Comparison of ENCODE assay signal across 12 cellular contexts in the genomic region with DNA sequence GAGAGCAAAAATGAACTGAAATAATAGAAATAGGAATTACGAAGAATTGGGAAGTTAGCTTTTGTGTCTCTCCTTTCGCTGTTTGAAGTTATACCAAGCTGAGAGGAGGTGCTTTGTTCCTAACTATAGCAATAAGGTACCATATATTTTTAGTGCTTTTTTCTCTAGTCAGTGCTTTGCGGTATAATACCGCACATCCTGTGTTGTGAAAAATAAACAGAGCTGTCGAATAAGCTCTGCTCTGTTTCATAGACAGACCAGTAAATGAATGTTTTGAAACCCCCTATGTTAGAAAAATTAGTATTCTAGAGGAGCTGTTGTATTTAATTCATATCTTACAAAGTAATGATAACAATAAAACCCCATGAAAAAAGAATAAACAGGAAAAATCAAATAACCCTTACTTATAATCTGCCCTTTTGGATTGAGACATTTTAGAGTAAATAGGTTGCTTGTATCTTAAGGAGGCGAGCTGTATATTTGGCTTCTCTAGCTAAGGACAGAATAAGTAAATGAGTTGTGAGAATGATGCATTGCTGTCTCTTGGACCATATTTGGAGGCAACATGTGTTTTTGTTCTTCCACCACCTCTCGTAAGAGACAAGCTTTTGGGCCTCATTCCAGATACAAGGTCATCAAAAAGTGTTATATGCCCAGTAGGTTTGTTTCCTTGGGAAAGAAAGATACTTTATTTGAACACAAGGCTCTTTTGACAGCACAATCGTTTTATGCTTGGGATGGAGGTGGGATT.
DNase-seq lines count a peak whose midpoint lies in the region; ATAC-seq and TF ChIP-seq lines count a peak whose summit lies in the region.
"Had no signal": no experiment of that assay in that cellular context is flagged by ENCODE, and none has a peak within 500 bp of the region (broad histone marks: within the 10 kb centered on the region; RNA-seq: fewer than 3 reads in every experiment).

No MANE protein-coding gene starts in this region.

- H3K4me1 Mint-ChIP-seq in activated naive CD4-positive, alpha-beta T cell treated with anti-CD3 and anti-CD28 coated beads, Interleukin-2, amount 10 ng/mL, durations not matched to agents 7 days and 5 days, result peaks cover 65% of the 10 kb centered on the region
- peaks cover 60% of the 10 kb centered on the region for H3K4me1 Mint-ChIP-seq in activated CD4-positive, alpha-beta memory T cell treated with anti-CD3 and anti-CD28 coated beads, Interleukin-2, amount 10 ng/mL, durations not matched to agents 7 days and 5 days
- peaks cover 57% of the 10 kb centered on the region for H3K4me1 Mint-ChIP-seq in glutamatergic neuron (ENCODE audit: low read depth, unreplicated experiment)

- H3K27me3 Mint-ChIP-seq in activated naive CD4-positive, alpha-beta T cell treated with anti-CD3 and anti-CD28 coated beads, Interleukin-2, amount 10 ng/mL, durations not matched to agents 7 days and 5 days, result no peaks in the 10 kb centered on the region
- no peaks in the 10 kb centered on the region for H3K27me3 Mint-ChIP-seq in activated CD4-positive, alpha-beta memory T cell treated with anti-CD3 and anti-CD28 coated beads, Interleukin-2, amount 10 ng/mL, durations not matched to agents 7 days and 5 days
- peaks cover 12% of the 10 kb centered on the region for H3K27me3 Mint-ChIP-seq in glutamatergic neuron (ENCODE audit: unreplicated experiment)

- peak overlapping the region; percentile 62 for H3K27ac ChIP-seq in temporal lobe (ENCODE audit: low read depth, low read length)
- H3K27ac ChIP-seq: KMS-11 had no signal

- ATAC-seq in HG02571 (IDR thresholded peaks at IDR 0.05; ENCODE audit: unreplicated experiment), result no peak

- CTCF ChIA-PET in activated naive CD4-positive, alpha-beta T cell treated with anti-CD3 and anti-CD28 coated beads, Interleukin-2, amount 10 ng/mL, durations not matched to agents 7 days and 5 days (lab: Charles Lee), result interaction anchor here (0.8 to 2.2 kb wide), 10 partner anchors 9 to 486 kb away, joined by 3 to 13 read pairs (median 3); no protein-coding TSS in a partner anchor
- CTCF ChIA-PET in activated CD4-positive, alpha-beta memory T cell treated with anti-CD3 and anti-CD28 coated beads, Interleukin-2, amount 10 ng/mL, durations not matched to agents 7 days and 5 days (lab: Charles Lee), result interaction anchor here (1.1 to 1.9 kb wide), 6 partner anchors 12 to 486 kb away, joined by 3 to 10 read pairs (median 4); no protein-coding TSS in a partner anchor

- H3K4me3 Mint-ChIP-seq in activated naive CD4-positive, alpha-beta T cell treated with anti-CD3 and anti-CD28 coated beads, Interleukin-2, amount 10 ng/mL, durations not matched to agents 7 days and 5 days, result peak overlapping the region; percentile 9
- no peak overlapping the region for H3K4me3 Mint-ChIP-seq in activated CD4-positive, alpha-beta memory T cell treated with anti-CD3 and anti-CD28 coated beads, Interleukin-2, amount 10 ng/mL, durations not matched to agents 7 days and 5 days
- peak overlapping the region; percentile 30 for H3K4me3 Mint-ChIP-seq in glutamatergic neuron (ENCODE audit: unreplicated experiment)

- DNase-seq in activated naive CD4-positive, alpha-beta T cell treated with anti-CD3 and anti-CD28 coated beads, Interleukin-2, amount 10 ng/mL, durations not matched to agents 7 days and 5 days, result peak; percentile 33
- DNase-seq in activated naive CD4-positive, alpha-beta T cell treated with anti-CD3 and anti-CD28 coated beads, Interleukin-2, amount 50 U/mL, for 16 hours, result no peak
- no peak for DNase-seq in activated CD4-positive, alpha-beta memory T cell treated with anti-CD3 and anti-CD28 coated beads, Interleukin-2, amount 10 ng/mL, durations not matched to agents 7 days and 5 days
- DNase-seq in glutamatergic neuron, result no peak
- no peak for DNase-seq in posterior vena cava (ENCODE audit: low spot score)
- DNase-seq in mesenteric fat pad (ENCODE audit: low spot score), result no peak
- DNase-seq: AML-193, NCI-H526 treated with DMSO at 0.1 percent for 48 hours, retina had no signal

- H3K27ac Mint-ChIP-seq in activated naive CD4-positive, alpha-beta T cell treated with anti-CD3 and anti-CD28 coated beads, Interleukin-2, amount 10 ng/mL, durations not matched to agents 7 days and 5 days, result peak overlapping the region; percentile 85
- H3K27ac Mint-ChIP-seq in activated CD4-positive, alpha-beta memory T cell treated with anti-CD3 and anti-CD28 coated beads, Interleukin-2, amount 10 ng/mL, durations not matched to agents 7 days and 5 days, result peak overlapping the region; percentile 41
- H3K27ac Mint-ChIP-seq in glutamatergic neuron (ENCODE audit: unreplicated experiment), result peak overlapping the region; percentile 64

- TF ChIP-seq CTCF in glutamatergic neuron (IDR thresholded peaks at IDR 0.05; ENCODE audit: partially characterized antibody, unreplicated experiment), result no peak

- intact Hi-C loops in posterior vena cava (cut with DNase I), result no loop called here

- no peaks in the 10 kb centered on the region for H3K9me3 Mint-ChIP-seq in activated naive CD4-positive, alpha-beta T cell treated with anti-CD3 and anti-CD28 coated beads, Interleukin-2, amount 10 ng/mL, durations not matched to agents 7 days and 5 days
- H3K9me3 Mint-ChIP-seq in activated CD4-positive, alpha-beta memory T cell treated with anti-CD3 and anti-CD28 coated beads, Interleukin-2, amount 10 ng/mL, durations not matched to agents 7 days and 5 days, result no peaks in the 10 kb centered on the region
- peaks cover 13% of the 10 kb centered on the region for H3K9me3 Mint-ChIP-seq in glutamatergic neuron (ENCODE audit: unreplicated experiment)

- peaks cover 64% of the 10 kb centered on the region for H3K36me3 Mint-ChIP-seq in activated naive CD4-positive, alpha-beta T cell treated with anti-CD3 and anti-CD28 coated beads, Interleukin-2, amount 10 ng/mL, durations not matched to agents 7 days and 5 days
- H3K36me3 Mint-ChIP-seq in activated CD4-positive, alpha-beta memory T cell treated with anti-CD3 and anti-CD28 coated beads, Interleukin-2, amount 10 ng/mL, durations not matched to agents 7 days and 5 days (ENCODE audit: low read depth), result peaks cover 41% of the 10 kb centered on the region
- no peaks in the 10 kb centered on the region for H3K36me3 Mint-ChIP-seq in glutamatergic neuron (ENCODE audit: unreplicated experiment)

- POLR2A ChIA-PET in activated CD4-positive, alpha-beta memory T cell treated with anti-CD3 and anti-CD28 coated beads, Interleukin-2, amount 10 ng/mL, durations not matched to agents 7 days and 5 days (lab: Charles Lee), result interaction anchor here (1.0 to 1.7 kb wide), 4 partner anchors 129 to 500 kb away, joined by 3 to 12 read pairs (median 4); partner anchors contain the start of gene MAP4K4
